17 cellular contexts compared by ENCODE assay signal in genomic region chr21:17730782-17731181, GRCh38.
DNase-seq lines count a peak whose midpoint lies in the region; ATAC-seq and TF ChIP-seq lines count a peak whose summit lies in the region.
"Had no signal": no experiment of that assay in that cellular context is flagged by ENCODE, and none has a peak within 500 bp of the region (broad histone marks: within the 10 kb centered on the region; RNA-seq: fewer than 3 reads in every experiment).

No MANE protein-coding gene starts in this region.

- H4K91ac ChIP-seq in trophoblast cell (ENCODE audit: low read depth, low read length), result no peak overlapping the region

- H3K4me1 Mint-ChIP-seq in activated CD8-positive, alpha-beta T cell treated with anti-CD3 and anti-CD28 coated beads for 36 hours (ENCODE audit: low read depth), result no peaks in the 10 kb centered on the region
- H3K4me1 Mint-ChIP-seq in activated CD8-positive, alpha-beta T cell treated with anti-CD3 and anti-CD28 coated beads, Interleukin-2, amount 10 ng/mL, durations not matched to agents 7 days and 5 days (ENCODE audit: low read depth), result no peaks in the 10 kb centered on the region
- peaks cover 11% of the 10 kb centered on the region for H3K4me1 Mint-ChIP-seq in dendritic cell treated with granulocyte-macrophage colony-stimulating factor and Interleukin-4, amounts not matched to agents 40 ng/mL and 50 ng/mL, for 4 days (ENCODE audit: low read depth)
- H3K4me1 Mint-ChIP-seq: activated CD4-positive, alpha-beta T cell treated with anti-CD3 and anti-CD28 coated beads, Interleukin-2, amount 10 ng/mL, durations not matched to agents 7 days and 5 days had no signal

- H2BK5ac ChIP-seq in trophoblast cell (ENCODE audit: low read depth, low read length, poor library complexity), result no peak overlapping the region

- H3K9me3 ChIP-seq in trophoblast cell (ENCODE audit: insufficient read depth, low read depth, low read length) (no peaks in the 10 kb centered on the region), stomach (no peaks in the 10 kb centered on the region)
- H3K9me3 ChIP-seq: ascending aorta, heart right ventricle had no signal

- no CpG with 5 or more reads among the region's 1 CpG for WGBS in trophoblast cell (ENCODE audit: extremely low coverage, insufficient coverage, insufficient read length)
- 76 to 90% (median 86%) methylated on average over 1 of the region's 1 CpG for WGBS in stomach, 5 donors

- H3K79me1 ChIP-seq in trophoblast cell (ENCODE audit: low read length), result no peaks in the 10 kb centered on the region

- H3K27me3 Mint-ChIP-seq in activated CD8-positive, alpha-beta T cell treated with anti-CD3 and anti-CD28 coated beads for 36 hours, result no peaks in the 10 kb centered on the region
- no peaks in the 10 kb centered on the region for H3K27me3 Mint-ChIP-seq in activated CD8-positive, alpha-beta T cell treated with anti-CD3 and anti-CD28 coated beads, Interleukin-2, amount 10 ng/mL, durations not matched to agents 7 days and 5 days (ENCODE audit: low read depth)
- no peaks in the 10 kb centered on the region for H3K27me3 Mint-ChIP-seq in dendritic cell treated with granulocyte-macrophage colony-stimulating factor and Interleukin-4, amounts not matched to agents 40 ng/mL and 50 ng/mL, for 4 days

- H3K4me1 ChIP-seq in trophoblast cell (ENCODE audit: control insufficient read depth in 1 of 2, insufficient read depth in 2 of 2, low read length in 2 of 2), result peaks cover 0 to 4% of the 10 kb centered on the region in 2 experiments
- H3K4me1 ChIP-seq in stomach, result no peaks in the 10 kb centered on the region
- H3K4me1 ChIP-seq: ascending aorta had no signal

- no peaks in the 10 kb centered on the region for H3K79me2 ChIP-seq in trophoblast cell (ENCODE audit: control insufficient read depth, insufficient read depth, low read length, poor library complexity)

- H3K36me3 Mint-ChIP-seq in activated CD8-positive, alpha-beta T cell treated with anti-CD3 and anti-CD28 coated beads for 36 hours (ENCODE audit: low read depth), result no peaks in the 10 kb centered on the region
- no peaks in the 10 kb centered on the region for H3K36me3 Mint-ChIP-seq in activated CD8-positive, alpha-beta T cell treated with anti-CD3 and anti-CD28 coated beads, Interleukin-2, amount 10 ng/mL, durations not matched to agents 7 days and 5 days (ENCODE audit: low read depth)
- no peaks in the 10 kb centered on the region for H3K36me3 Mint-ChIP-seq in dendritic cell treated with granulocyte-macrophage colony-stimulating factor and Interleukin-4, amounts not matched to agents 40 ng/mL and 50 ng/mL, for 4 days (ENCODE audit: low read depth)

- no peak overlapping the region for H4K12ac ChIP-seq in trophoblast cell (ENCODE audit: low read depth, low read length)

- POLR2A ChIA-PET in activated CD8-positive, alpha-beta T cell treated with anti-CD3 and anti-CD28 coated beads for 36 hours (lab: Charles Lee), result interaction anchor here (1.0 kb wide), 1 partner anchor 16 kb away, joined by 3 read pairs; no protein-coding TSS in a partner anchor
- POLR2A ChIA-PET in activated CD8-positive, alpha-beta T cell treated with anti-CD3 and anti-CD28 coated beads, Interleukin-2, amount 10 ng/mL, durations not matched to agents 7 days and 5 days (lab: Charles Lee), result no interaction called here

- no peak for TF ChIP-seq CTCF in activated CD8-positive, alpha-beta T cell treated with anti-CD3 and anti-CD28 coated beads for 36 hours (IDR thresholded peaks at IDR 0.05)
- TF ChIP-seq CTCF in stomach (IDR thresholded peaks at IDR 0.05), result no peak

- no peak overlapping the region for H2BK12ac ChIP-seq in trophoblast cell (ENCODE audit: low read length)

- no peak for TF ChIP-seq POLR2A in stomach (IDR thresholded peaks at IDR 0.05)

- peak overlapping the region; percentile 78 for H2AFZ ChIP-seq in trophoblast cell (ENCODE audit: insufficient read depth, low read length, poor library complexity)
- H2AFZ ChIP-seq: PC-9 had no signal

- TF ChIP-seq EP300 in stomach (IDR thresholded peaks at IDR 0.05), result no peak

- CTCF ChIA-PET in activated CD8-positive, alpha-beta T cell treated with anti-CD3 and anti-CD28 coated beads for 36 hours (lab: Charles Lee), result no interaction called here
- CTCF ChIA-PET in activated CD8-positive, alpha-beta T cell treated with anti-CD3 and anti-CD28 coated beads, Interleukin-2, amount 10 ng/mL, durations not matched to agents 7 days and 5 days (lab: Charles Lee), result interaction anchor here (0.6 kb wide), 1 partner anchor 43 kb away, joined by 3 read pairs; no protein-coding TSS in a partner anchor

- H3K14ac ChIP-seq in trophoblast cell (ENCODE audit: low read length), result no peak overlapping the region

- no peak overlapping the region for H2AK5ac ChIP-seq in trophoblast cell (ENCODE audit: low read length)

- no peak overlapping the region for H3K4ac ChIP-seq in trophoblast cell (ENCODE audit: low read depth, low read length)

- peak overlapping the region; percentile 11 for H4K8ac ChIP-seq in trophoblast cell (ENCODE audit: low read depth, low read length)

- ATAC-seq in activated CD8-positive, alpha-beta T cell treated with anti-CD3 and anti-CD28 coated beads for 36 hours, result peak; percentile 56
- ATAC-seq in activated CD8-positive, alpha-beta T cell treated with anti-CD3 and anti-CD28 coated beads, Interleukin-2, amount 10 ng/mL, durations not matched to agents 7 days and 5 days, result no peak
- no peak for ATAC-seq in GM18867 (IDR thresholded peaks at IDR 0.05; ENCODE audit: unreplicated experiment)
- ATAC-seq: left colon had no signal

- no peak overlapping the region for H3K4me3 Mint-ChIP-seq in activated CD8-positive, alpha-beta T cell treated with anti-CD3 and anti-CD28 coated beads for 36 hours
- no peak overlapping the region for H3K4me3 Mint-ChIP-seq in activated CD8-positive, alpha-beta T cell treated with anti-CD3 and anti-CD28 coated beads, Interleukin-2, amount 10 ng/mL, durations not matched to agents 7 days and 5 days
- H3K4me3 Mint-ChIP-seq in dendritic cell treated with granulocyte-macrophage colony-stimulating factor and Interleukin-4, amounts not matched to agents 40 ng/mL and 50 ng/mL, for 4 days, result no peak overlapping the region
- H3K4me3 Mint-ChIP-seq: activated CD4-positive, alpha-beta T cell treated with anti-CD3 and anti-CD28 coated beads, Interleukin-2, amount 10 ng/mL, durations not matched to agents 7 days and 5 days had no signal

- H3K27me3 ChIP-seq in trophoblast cell (ENCODE audit: insufficient read depth, low read length) (no peaks in the 10 kb centered on the region), stomach (no peaks in the 10 kb centered on the region)
- H3K27me3 ChIP-seq: ascending aorta, heart right ventricle had no signal

- H3K36me3 ChIP-seq in trophoblast cell (ENCODE audit: control insufficient read depth in 1 of 2, insufficient read depth in 2 of 2, low read length in 2 of 2), result no peaks in the 10 kb centered on the region
- H3K36me3 ChIP-seq in stomach, result no peaks in the 10 kb centered on the region
- H3K36me3 ChIP-seq: ascending aorta, heart right ventricle had no signal

- H3K4me3 ChIP-seq in trophoblast cell (ENCODE audit: low read depth, low read length) (no peak overlapping the region), stomach (no peak overlapping the region)
- H3K4me3 ChIP-seq: ascending aorta, heart right ventricle, PC-9 had no signal

- no peak overlapping the region for H3K23ac ChIP-seq in trophoblast cell (ENCODE audit: low read length)

- no peak overlapping the region for H3K18ac ChIP-seq in trophoblast cell (ENCODE audit: low read length)

- H3K9ac ChIP-seq in trophoblast cell (ENCODE audit: low read length), result no peak overlapping the region

- intact Hi-C loops in activated CD8-positive, alpha-beta T cell treated with anti-CD3 and anti-CD28 coated beads for 36 hours (cut with micrococcal nuclease), result no loop called here
- intact Hi-C loops in dendritic cell treated with granulocyte-macrophage colony-stimulating factor and Interleukin-4, amounts not matched to agents 40 ng/mL and 50 ng/mL, for 4 days (cut with micrococcal nuclease), result no loop called here
- intact Hi-C loops in stomach (cut with DNase I; ENCODE audit: low total_unique reads), result no loop called here

- H3K27ac ChIP-seq in trophoblast cell (ENCODE audit: low read depth, low read length) (no peak overlapping the region), stomach (no peak overlapping the region)
- H3K27ac ChIP-seq: ascending aorta, heart right ventricle, PC-9 had no signal

- H3K9me3 Mint-ChIP-seq in activated CD8-positive, alpha-beta T cell treated with anti-CD3 and anti-CD28 coated beads for 36 hours, result no peaks in the 10 kb centered on the region
- no peaks in the 10 kb centered on the region for H3K9me3 Mint-ChIP-seq in activated CD8-positive, alpha-beta T cell treated with anti-CD3 and anti-CD28 coated beads, Interleukin-2, amount 10 ng/mL, durations not matched to agents 7 days and 5 days (ENCODE audit: insufficient read depth)
- no peaks in the 10 kb centered on the region for H3K9me3 Mint-ChIP-seq in dendritic cell treated with granulocyte-macrophage colony-stimulating factor and Interleukin-4, amounts not matched to agents 40 ng/mL and 50 ng/mL, for 4 days
- H3K9me3 Mint-ChIP-seq: activated CD4-positive, alpha-beta T cell treated with anti-CD3 and anti-CD28 coated beads, Interleukin-2, amount 10 ng/mL, durations not matched to agents 7 days and 5 days; activated T-helper 2 cell treated with anti-CD3 and anti-CD28 coated beads, Interferon-gamma antibody, Interleukin-2, Interleukin-4, amounts not matched to agents 10 μg/mL and 5 μg/mL and 100 μg/mL, durations not matched to agents 14 hours and 24 hours and 36 hours had no signal

- no peak overlapping the region for H2BK120ac ChIP-seq in trophoblast cell (ENCODE audit: insufficient read depth, low read length, poor library complexity)

- no peak for DNase-seq in activated CD8-positive, alpha-beta T cell treated with anti-CD3 and anti-CD28 coated beads for 36 hours
- DNase-seq in activated CD8-positive, alpha-beta T cell treated with anti-CD3 and anti-CD28 coated beads, Interleukin-2, amount 10 ng/mL, durations not matched to agents 7 days and 5 days, result no peak
- DNase-seq in NOMO-1 treated with dmso at 0.1 percent for 144 hours (lab: John Stamatoyannopoulos, UW; ENCODE audit: unreplicated experiment) (peak; percentile 70), trophoblast cell (no peak), NCI-H2029 (lab: John Stamatoyannopoulos, UW) (no peak), stomach (no peak)
- DNase-seq: 8988T; activated CD4-positive, alpha-beta T cell treated with anti-CD3 and anti-CD28 coated beads, Interleukin-2, amount 10 ng/mL, durations not matched to agents 7 days and 5 days; heart right ventricle; left colon; NCI-H2081 treated with DMSO at 0.1 percent for 48 hours; PC-9; stimulated activated CD4-positive, alpha-beta T cell treated with anti-CD3 and anti-CD28 coated beads, Interleukin-12 subunit alpha, Interleukin-12 subunit beta, amount 100 ng/mL, for 4 hours had no signal

- no peak overlapping the region for H3K27ac Mint-ChIP-seq in activated CD8-positive, alpha-beta T cell treated with anti-CD3 and anti-CD28 coated beads for 36 hours
- no peak overlapping the region for H3K27ac Mint-ChIP-seq in activated CD8-positive, alpha-beta T cell treated with anti-CD3 and anti-CD28 coated beads, Interleukin-2, amount 10 ng/mL, durations not matched to agents 7 days and 5 days
- peak overlapping the region; percentile 14 for H3K27ac Mint-ChIP-seq in dendritic cell treated with granulocyte-macrophage colony-stimulating factor and Interleukin-4, amounts not matched to agents 40 ng/mL and 50 ng/mL, for 4 days
- H3K27ac Mint-ChIP-seq: activated CD4-positive, alpha-beta T cell treated with anti-CD3 and anti-CD28 coated beads, Interleukin-2, amount 10 ng/mL, durations not matched to agents 7 days and 5 days; activated T-helper 2 cell treated with anti-CD3 and anti-CD28 coated beads, Interferon-gamma antibody, Interleukin-2, Interleukin-4, amounts not matched to agents 10 μg/mL and 5 μg/mL and 100 μg/mL, durations not matched to agents 14 hours and 24 hours and 36 hours had no signal

- H3K4me2 ChIP-seq in trophoblast cell (ENCODE audit: low read length), result no peak overlapping the region
- H3K4me2 ChIP-seq: PC-9 had no signal
